ENCODE assay signal across 11 cellular contexts in genomic region chr15:64566629-64567427, GRCh38.
DNase-seq lines count a peak whose midpoint lies in the region; ATAC-seq and TF ChIP-seq lines count a peak whose summit lies in the region.
"Had no signal": no experiment of that assay in that cellular context is flagged by ENCODE, and none has a peak within 500 bp of the region (broad histone marks: within the 10 kb centered on the region; RNA-seq: fewer than 3 reads in every experiment).

No MANE protein-coding gene starts in this region.

- peak; percentile 3 for DNase-seq in DMS79 (lab: John Stamatoyannopoulos, UW)
- peak; percentile 28 for DNase-seq in HuH-7 (ENCODE audit: low spot score)
- DNase-seq in SJCRH30: peak; percentile 8 to 40
- no peak for DNase-seq in left lung
- DNase-seq in ovary: no peak
- DNase-seq in stimulated activated CD4-positive, alpha-beta T cell treated with anti-CD3 and anti-CD28 coated beads, Interleukin-4, amount 100 ng/mL, for 4 hours: no peak
- no peak for DNase-seq in stimulated activated CD4-positive, alpha-beta T cell treated with anti-CD3 and anti-CD28 coated beads, Interleukin-2, amount 100 ng/mL, for 24 hours
- DNase-seq in NCI-H774 (lab: John Stamatoyannopoulos, UW): no peak
- DNase-seq: SHP77, stomach had no signal

- H3K36me3 ChIP-seq in SJCRH30 (no peaks in the 10 kb centered on the region), left lung (no peaks in the 10 kb centered on the region), ovary (no peaks in the 10 kb centered on the region)
- H3K36me3 ChIP-seq: breast epithelium had no signal

- intact Hi-C loops in left lung (cut with DNase I): no loop called here
- intact Hi-C loops in ovary (cut with DNase I): loop anchor here in 1 of 4 donors (2.0 kb wide), 1 partner anchor 56 kb away; no protein-coding TSS in a partner anchor

- TF ChIP-seq POLR2A in ovary (IDR thresholded peaks at IDR 0.05): no peak

- H3K4me1 ChIP-seq in SJCRH30 (peaks cover 12% of the 10 kb centered on the region), left lung (peaks cover 5 to 8% of the 10 kb centered on the region in 2 donors), ovary (ENCODE audit: insufficient read depth) (no peaks in the 10 kb centered on the region)

- H3K4me3 ChIP-seq in SJCRH30 (no peak overlapping the region), left lung (no peak overlapping the region), ovary (no peak overlapping the region)
- H3K4me3 ChIP-seq: breast epithelium, stomach had no signal

- no peaks in the 10 kb centered on the region for H3K9me3 ChIP-seq in SJCRH30 (replicated peaks)
- no peaks in the 10 kb centered on the region for H3K9me3 ChIP-seq in left lung
- H3K9me3 ChIP-seq in ovary: no peaks in the 10 kb centered on the region
- H3K9me3 ChIP-seq: breast epithelium, stomach had no signal

- WGBS in ovary, 3 donors: 81 to 87% (median 85%) methylated on average over 11 of the region's 11 CpGs

- no peak for TF ChIP-seq CTCF in left lung (IDR thresholded peaks at IDR 0.05)
- TF ChIP-seq CTCF in ovary (IDR thresholded peaks at IDR 0.05): no peak

- ATAC-seq in left lung: peak; percentile 32

- H3K27me3 ChIP-seq in SJCRH30 (no peaks in the 10 kb centered on the region), left lung (no peaks in the 10 kb centered on the region), ovary (no peaks in the 10 kb centered on the region)
- H3K27me3 ChIP-seq: breast epithelium, stomach had no signal

- TF ChIP-seq EP300 in ovary (IDR thresholded peaks at IDR 0.05): no peak

- H3K27ac ChIP-seq in SJCRH30 (no peak overlapping the region), left lung (no peak overlapping the region), ovary (no peak overlapping the region)
- H3K27ac ChIP-seq: breast epithelium, stomach had no signal

Comparison
In these comparisons a context has a peak if more than half of its experiments do, and no peak if none do; other contexts are left out.
1. DNase-seq: peak in DMS79 (single experiment), HuH-7 (single experiment) and SJCRH30 (2 of 2); none in left lung (0 of 2), ovary (0 of 5), stimulated activated CD4-positive, alpha-beta T cell treated with anti-CD3 and anti-CD28 coated beads, Interleukin-4, amount 100 ng/mL, for 4 hours (0 of 2), stimulated activated CD4-positive, alpha-beta T cell treated with anti-CD3 and anti-CD28 coated beads, Interleukin-2, amount 100 ng/mL, for 24 hours (0 of 2) and NCI-H774 (single experiment).